Comparison of ENCODE assay signal across 8 cellular contexts in the genomic region with DNA sequence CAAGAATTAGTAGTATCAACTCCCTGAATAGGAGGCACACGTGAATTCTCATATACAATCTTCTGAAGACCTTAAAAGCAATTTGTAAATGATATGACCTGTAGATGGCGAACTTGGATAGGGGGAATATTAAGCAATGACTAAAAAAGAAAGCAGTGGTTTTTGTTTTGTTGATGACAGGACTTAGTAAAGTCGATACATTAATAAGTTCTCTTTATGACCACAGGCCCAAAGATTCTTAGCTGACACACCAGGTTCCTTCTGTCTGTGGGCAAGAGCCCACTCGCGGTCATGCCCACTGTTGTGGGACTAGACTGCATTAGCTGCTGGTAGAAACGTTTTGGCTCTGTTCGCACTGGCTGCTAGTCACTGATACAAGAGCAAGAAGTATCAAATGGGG. TPM values are rescaled to one million over a fixed set of nuclear protein-coding genes. Genes with fewer than 3 reads are reported as not detected.
DNase-seq lines count a peak whose midpoint lies in the region; ATAC-seq and TF ChIP-seq lines count a peak whose summit lies in the region.

No MANE protein-coding gene starts in this region.

- no peak for TF ChIP-seq POLR2A in gastrocnemius medialis (IDR thresholded peaks at IDR 0.05)

- peak; percentile 27 for DNase-seq in AG09319 (ENCODE audit: extremely low read depth, low read depth)
- peak; percentile 33 for DNase-seq in GM10266 (ENCODE audit: extremely low spot score)
- peak; percentile 28 for DNase-seq in HCEC 1CT
- DNase-seq in LHCN-M2 (ENCODE audit: low read depth), result peak; percentile 56
- DNase-seq in SK-N-DZ (ENCODE audit: low spot score), result peak; percentile 57
- DNase-seq in fibroblast of villous mesenchyme (ENCODE audit: low read depth), result peak; percentile 71
- no peak for DNase-seq in gastrocnemius medialis
- no peak for DNase-seq in stimulated activated CD4-positive, alpha-beta T cell treated with anti-CD3 and anti-CD28 coated beads, Interleukin-12 subunit alpha, Interleukin-12 subunit beta, amount 100 ng/mL, for 4 hours

- peak; percentile 52 for TF ChIP-seq CTCF in AG09319 (IDR thresholded peaks at IDR 0.05; ENCODE audit: low read depth, low read length)
- peak; percentile 30 for TF ChIP-seq CTCF in GM10266 (IDR thresholded peaks at IDR 0.05; ENCODE audit: control insufficient read depth, insufficient read depth, low read depth, missing control alignments)
- TF ChIP-seq CTCF in fibroblast of villous mesenchyme (IDR thresholded peaks at IDR 0.05; ENCODE audit: insufficient read depth, low read depth, low read length), result peak; percentile 59
- peak in 4 of 5 experiments; percentile 19 to 53 (median 38) for TF ChIP-seq CTCF in gastrocnemius medialis (IDR thresholded peaks at IDR 0.05 in 4 of 5, conservative IDR thresholded peaks at IDR 0.05 in 1 of 5)

- intact Hi-C loops in gastrocnemius medialis (cut with DNase I; ENCODE audit: low total_unique reads), result loop anchor here (1.0 to 5.0 kb wide), 2 partner anchors 196 to 274 kb away; no protein-coding TSS in a partner anchor

- in situ Hi-C loops in gastrocnemius medialis (cut with MboI; ENCODE audit: low sequenced_read_pairs in 4 of 4), result loop anchor here in 3 of 4 donors (10.0 to 25.0 kb wide), 4 partner anchors 197 to 434 kb away; no protein-coding TSS in a partner anchor

- H3K4me3 ChIP-seq in fibroblast of villous mesenchyme (ENCODE audit: low read depth, low read length), result no peak overlapping the region
- no peak overlapping the region for H3K4me3 ChIP-seq in gastrocnemius medialis

- no peaks in the 10 kb centered on the region for H3K27me3 ChIP-seq in gastrocnemius medialis

- ATAC-seq in gastrocnemius medialis, result peak in 1 of 2 donors; percentile 58

- H3K27ac ChIP-seq in gastrocnemius medialis, result no peak overlapping the region

- H3K9me3 ChIP-seq in gastrocnemius medialis, result no peaks in the 10 kb centered on the region

- H3K36me3 ChIP-seq in gastrocnemius medialis, result no peaks in the 10 kb centered on the region

- no peaks in the 10 kb centered on the region for H3K4me1 ChIP-seq in gastrocnemius medialis

RNA-seq across cellular contexts. Expression of gene ALPK1, which starts 30.8 kb away (rescaled TPM):
- 13.5 and 14.4 TPM in 2 replicates for total RNA-seq in LHCN-M2 (2014; rRNA removed)
- 3.8 TPM for polyA plus RNA-seq in LHCN-M2 (2012)
- 0.93 and 4.7 TPM in 2 replicates for polyA plus RNA-seq in SK-N-DZ (2014; cell fraction: cytosol; rRNA removed)
- 0.64 and 1.8 TPM in 2 replicates for polyA plus RNA-seq in SK-N-DZ (2014; cell fraction: nucleus; rRNA removed)
- total RNA-seq in fibroblast of villous mesenchyme, result 18.7 and 25.5 TPM in 2 replicates
- 10 to 100 TPM in 1 of 4 donors, 1 to 10 TPM in 3; 1.8 to 12.6 (median 3.3) TPM for total RNA-seq in gastrocnemius medialis

RNA-seq across cellular contexts. Expression of gene TIFA, which starts 42.2 kb away (rescaled TPM):
- total RNA-seq in LHCN-M2 (2014; rRNA removed) (7.8 and 9.9 TPM in 2 replicates), fibroblast of villous mesenchyme (4.2 and 8.2 TPM in 2 replicates), gastrocnemius medialis (1 to 10 TPM; 1.5 to 5.1 (median 2.9) TPM)
- polyA plus RNA-seq in LHCN-M2 (2012), result 3.7 TPM
- polyA plus RNA-seq in SK-N-DZ (2014; cell fraction: cytosol; rRNA removed), result 7.9 and 12.0 TPM in 2 replicates
- polyA plus RNA-seq in SK-N-DZ (2014; cell fraction: nucleus; rRNA removed), result 6.2 and 7.2 TPM in 2 replicates

Comparison
In these comparisons a context has a peak if more than half of its experiments do, and no peak if none do; other contexts are left out.
1. DNase-seq: peak in AG09319 (single experiment), GM10266 (single experiment), HCEC 1CT (single experiment), LHCN-M2 (single experiment), SK-N-DZ (single experiment) and fibroblast of villous mesenchyme (single experiment); none in gastrocnemius medialis (0 of 2) and stimulated activated CD4-positive, alpha-beta T cell treated with anti-CD3 and anti-CD28 coated beads, Interleukin-12 subunit alpha, Interleukin-12 subunit beta, amount 100 ng/mL, for 4 hours (single experiment).
2. Peak in every context shown above with its lines, with median percentiles within 50 percentile points of each other: CTCF ChIP-seq.